In the genomic region with DNA sequence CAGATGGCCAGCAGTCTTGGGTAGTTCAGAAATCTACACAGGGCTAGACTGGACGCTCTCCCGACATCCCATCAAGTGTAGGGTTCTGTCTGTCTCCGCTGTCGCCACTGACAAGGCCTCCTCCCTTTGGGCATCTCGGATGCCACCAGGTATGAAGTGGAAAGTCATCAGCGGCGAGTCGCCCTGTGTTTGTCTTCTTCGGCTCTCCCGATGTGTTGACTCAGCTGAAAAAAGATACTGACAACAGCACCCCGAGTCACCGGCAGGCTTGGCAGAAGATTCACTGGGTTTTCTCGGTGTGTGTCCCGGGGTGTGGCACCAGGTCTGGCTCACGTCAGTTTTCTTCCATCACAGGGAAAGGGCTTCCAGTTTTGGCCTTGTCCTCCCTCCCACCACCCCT, we compare ENCODE assay signal across 1 cellular context.
TF ChIP-seq lines count a peak whose summit lies in the region.

No MANE protein-coding gene starts in this region.

TF ChIP-seq in GM23338, 12 proteins besides CTCF, POLR2A, EP300 and RAD21 (continued from another document):
- no peak for TF ChIP-seq REST (IDR thresholded peaks at IDR 0.05; ENCODE audit: unreplicated experiment)
TF ChIP-seq in GM23338: peak in this region for 0.
